16 cellular contexts compared by ENCODE assay signal in the genomic region with DNA sequence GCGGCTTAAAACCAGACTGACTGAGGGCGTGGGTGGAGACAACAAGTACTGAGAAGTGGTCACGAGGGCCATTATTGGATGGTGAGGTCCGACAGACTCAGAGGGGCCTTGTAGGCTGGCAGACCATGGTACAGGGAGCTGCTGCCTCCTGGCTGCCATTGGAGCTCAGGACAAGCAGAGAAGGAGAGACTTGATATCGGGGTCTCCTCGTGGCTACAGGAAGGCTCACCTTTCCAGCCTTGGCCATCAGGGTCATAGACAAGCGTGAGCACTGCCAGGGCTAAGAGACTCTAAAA.
"Had no signal": no experiment of that assay in that cellular context is flagged by ENCODE, and none has a peak within 500 bp of the region (broad histone marks: within the 10 kb centered on the region; RNA-seq: fewer than 3 reads in every experiment).

No MANE protein-coding gene starts in this region.

- H3K4me3 Mint-ChIP-seq: activated CD8-positive, alpha-beta memory T cell treated with anti-CD3 and anti-CD28 coated beads, Interleukin-2, amount 10 ng/mL, durations not matched to agents 7 days and 5 days; activated naive CD8-positive, alpha-beta T cell; activated T-cell treated with anti-CD3 and anti-CD28 coated beads, Interleukin-2, amount 50 U/mL, for 24 hours had no signal

- H3K4me3 ChIP-seq: colonic mucosa, gastrocnemius medialis, tibial artery, vagina had no signal

- ATAC-seq: gastrocnemius medialis, right cardiac atrium had no signal

- H3K9me3 Mint-ChIP-seq: activated T-cell treated with anti-CD3 and anti-CD28 coated beads, Interleukin-2, amount 50 U/mL, for 24 hours had no signal

- DNase-seq: activated CD4-positive, alpha-beta T cell treated with anti-CD3 and anti-CD28 coated beads, Interleukin-2, amount 50 U/mL, for 4 hours; activated CD8-positive, alpha-beta memory T cell treated with anti-CD3 and anti-CD28 coated beads, Interleukin-2, amount 10 ng/mL, durations not matched to agents 7 days and 5 days; activated gamma-delta T cell; activated T-cell treated with anti-CD3 and anti-CD28 coated beads, Interleukin-2, amount 50 U/mL, for 24 hours; aorta; colonic mucosa; gastrocnemius medialis; kidney; posterior cingulate gyrus; right cardiac atrium; small intestine; tibial artery had no signal

- FAIRE-seq: endothelial cell of umbilical vein, kidney, small intestine, TTC549 had no signal

- H3K36me3 Mint-ChIP-seq: activated CD8-positive, alpha-beta memory T cell treated with anti-CD3 and anti-CD28 coated beads, Interleukin-2, amount 10 ng/mL, durations not matched to agents 7 days and 5 days; activated naive CD8-positive, alpha-beta T cell had no signal

- H3K27ac Mint-ChIP-seq: activated CD8-positive, alpha-beta memory T cell treated with anti-CD3 and anti-CD28 coated beads, Interleukin-2, amount 10 ng/mL, durations not matched to agents 7 days and 5 days; activated naive CD8-positive, alpha-beta T cell had no signal
